ENCODE assay signal across 1 cellular context in the genomic region with DNA sequence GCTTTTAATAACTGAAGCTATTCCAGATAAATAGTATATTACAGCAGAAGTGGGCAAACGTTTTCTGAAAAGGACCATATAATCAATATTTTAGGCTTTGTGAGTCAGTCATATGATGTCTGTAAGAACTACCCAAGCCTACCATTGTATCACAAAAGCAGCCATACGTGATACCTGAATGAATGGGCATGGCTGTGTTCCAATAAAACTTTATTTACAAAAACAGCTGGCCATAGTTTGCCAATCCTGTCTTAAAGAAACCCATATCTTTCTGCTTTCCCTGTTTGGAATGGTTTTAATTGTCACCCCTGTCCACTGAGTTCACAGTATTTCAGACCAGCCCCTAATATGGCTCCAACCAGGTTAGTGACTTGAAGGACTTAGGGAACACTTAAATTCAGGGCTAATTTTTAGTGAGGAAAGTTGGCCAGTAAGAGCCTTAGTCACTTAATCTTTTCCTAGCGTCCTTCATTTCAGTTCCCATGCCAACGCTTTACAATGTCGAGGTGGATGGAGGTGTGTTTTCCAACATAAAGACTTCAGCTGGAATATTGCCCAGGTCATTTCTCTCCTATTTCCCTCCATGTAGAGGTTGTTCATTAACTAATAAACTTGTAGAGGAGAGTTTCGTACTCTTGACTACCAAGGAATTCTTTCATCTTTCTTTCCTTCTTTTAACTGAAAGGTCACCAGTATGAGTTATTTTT.
TF ChIP-seq lines count a peak whose summit lies in the region.

No MANE protein-coding gene starts in this region.

TF ChIP-seq in GM12878, 131 proteins besides CTCF, POLR2A, EP300 and RAD21:
- TF ChIP-seq DPF2 (IDR thresholded peaks at IDR 0.05): no peak
- no peak for TF ChIP-seq JUND (IDR thresholded peaks at IDR 0.05; ENCODE audit: low read depth, low read length)
- no peak for TF ChIP-seq SRF (IDR thresholded peaks at IDR 0.05; ENCODE audit: low read depth in 2 of 2, low read length in 2 of 2)
- no peak for TF ChIP-seq USF2 (IDR thresholded peaks at IDR 0.05; ENCODE audit: borderline replicate concordance, low read depth, low read length)
- TF ChIP-seq ZBTB40 (IDR thresholded peaks at IDR 0.05; ENCODE audit: borderline replicate concordance): peak; percentile 76
